Comparison of ENCODE assay signal across 1 cellular context in the genomic region with DNA sequence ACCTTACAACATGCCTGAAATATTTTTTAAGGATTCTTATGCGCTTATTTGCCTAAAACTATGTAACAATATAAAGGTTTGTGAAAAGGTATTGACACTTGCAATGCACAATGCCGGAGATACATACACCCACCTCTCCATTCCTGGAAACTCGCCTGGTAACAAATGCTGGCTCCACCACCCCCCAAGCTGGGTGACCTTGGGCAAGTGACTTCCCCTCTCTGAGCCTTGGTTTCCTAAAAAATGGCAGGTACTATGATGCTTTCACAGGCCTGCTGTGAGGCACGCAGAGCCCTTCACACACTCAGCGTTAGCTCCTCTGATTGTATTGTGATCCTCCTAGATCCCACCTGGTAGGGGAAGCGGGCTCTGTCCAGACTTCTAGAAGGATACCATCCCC.
TF ChIP-seq lines count a peak whose summit lies in the region.

No MANE protein-coding gene starts in this region.

TF ChIP-seq in HCT116, 20 proteins besides CTCF, POLR2A, EP300 and RAD21:
- TF ChIP-seq CBX3 (IDR thresholded peaks at IDR 0.05; ENCODE audit: low read depth) = no peak
- TF ChIP-seq ZFX (IDR thresholded peaks at IDR 0.05) = no peak
- TF ChIP-seq MAX (IDR thresholded peaks at IDR 0.05) = no peak
- TF ChIP-seq ELF1 (IDR thresholded peaks at IDR 0.05; ENCODE audit: borderline replicate concordance, low read depth) = no peak
- no peak for TF ChIP-seq SIN3A (IDR thresholded peaks at IDR 0.05; ENCODE audit: low read depth)
- no peak for TF ChIP-seq EZH2 (IDR thresholded peaks at IDR 0.05)
- TF ChIP-seq SRF (IDR thresholded peaks at IDR 0.05; ENCODE audit: low read depth) = no peak
- no peak for TF ChIP-seq YY1 (IDR thresholded peaks at IDR 0.05; ENCODE audit: extremely low read depth, insufficient replicate concordance, low read depth, low read length)
- no peak for TF ChIP-seq ZNF274 (IDR thresholded peaks at IDR 0.05; ENCODE audit: low read depth, low read length)
- TF ChIP-seq JUND (IDR thresholded peaks at IDR 0.05) = no peak
- no peak for TF ChIP-seq EGR1 (IDR thresholded peaks at IDR 0.05; ENCODE audit: low read depth)
- TF ChIP-seq FOSL1 (IDR thresholded peaks at IDR 0.05; ENCODE audit: low read depth) = no peak
- TF ChIP-seq, protein P1, sequence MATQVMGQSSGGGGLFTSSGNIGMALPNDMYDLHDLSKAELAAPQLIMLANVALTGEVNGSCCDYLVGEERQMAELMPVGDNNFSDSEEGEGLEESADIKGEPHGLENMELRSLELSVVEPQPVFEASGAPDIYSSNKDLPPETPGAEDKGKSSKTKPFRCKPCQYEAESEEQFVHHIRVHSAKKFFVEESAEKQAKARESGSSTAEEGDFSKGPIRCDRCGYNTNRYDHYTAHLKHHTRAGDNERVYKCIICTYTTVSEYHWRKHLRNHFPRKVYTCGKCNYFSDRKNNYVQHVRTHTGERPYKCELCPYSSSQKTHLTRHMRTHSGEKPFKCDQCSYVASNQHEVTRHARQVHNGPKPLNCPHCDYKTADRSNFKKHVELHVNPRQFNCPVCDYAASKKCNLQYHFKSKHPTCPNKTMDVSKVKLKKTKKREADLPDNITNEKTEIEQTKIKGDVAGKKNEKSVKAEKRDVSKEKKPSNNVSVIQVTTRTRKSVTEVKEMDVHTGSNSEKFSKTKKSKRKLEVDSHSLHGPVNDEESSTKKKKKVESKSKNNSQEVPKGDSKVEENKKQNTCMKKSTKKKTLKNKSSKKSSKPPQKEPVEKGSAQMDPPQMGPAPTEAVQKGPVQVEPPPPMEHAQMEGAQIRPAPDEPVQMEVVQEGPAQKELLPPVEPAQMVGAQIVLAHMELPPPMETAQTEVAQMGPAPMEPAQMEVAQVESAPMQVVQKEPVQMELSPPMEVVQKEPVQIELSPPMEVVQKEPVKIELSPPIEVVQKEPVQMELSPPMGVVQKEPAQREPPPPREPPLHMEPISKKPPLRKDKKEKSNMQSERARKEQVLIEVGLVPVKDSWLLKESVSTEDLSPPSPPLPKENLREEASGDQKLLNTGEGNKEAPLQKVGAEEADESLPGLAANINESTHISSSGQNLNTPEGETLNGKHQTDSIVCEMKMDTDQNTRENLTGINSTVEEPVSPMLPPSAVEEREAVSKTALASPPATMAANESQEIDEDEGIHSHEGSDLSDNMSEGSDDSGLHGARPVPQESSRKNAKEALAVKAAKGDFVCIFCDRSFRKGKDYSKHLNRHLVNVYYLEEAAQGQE (IDR thresholded peaks at IDR 0.05; ENCODE audit: low read depth) = no peak
